In genomic region chr18:45295388-45295787, GRCh38 we compare ENCODE assay signal across 25 cellular contexts.
"Had no signal": no experiment of that assay in that cellular context is flagged by ENCODE, and none has a peak within 500 bp of the region (broad histone marks: within the 10 kb centered on the region; RNA-seq: fewer than 3 reads in every experiment).

No MANE protein-coding gene starts in this region.

- H3K27me3 ChIP-seq: colonic mucosa, esophagus squamous epithelium, gastrocnemius medialis, left lung had no signal

- H3K9me3 ChIP-seq: colonic mucosa, esophagus squamous epithelium, gastrocnemius medialis, heart right ventricle, left lung, lower lobe of right lung, mucosa of descending colon had no signal

- H3K4me3 ChIP-seq: colonic mucosa, esophagus squamous epithelium, gastrocnemius medialis, heart right ventricle, left lung, lower lobe of right lung, mucosa of descending colon had no signal

- FAIRE-seq: endometrium, islet of Langerhans, keratinocyte had no signal

- ATAC-seq: effector memory CD8-positive, alpha-beta T cell; esophagus mucosa; gastrocnemius medialis; heart right ventricle; left cardiac atrium; left lung; left ventricle myocardium superior; lower lobe of right lung; mucosa of descending colon had no signal

- DNase-seq: colonic mucosa; cortex of kidney; effector CD8-positive, alpha-beta T cell; effector memory CD8-positive, alpha-beta T cell; endodermal cell; erythroblast; esophagus squamous epithelium; foreskin fibroblast; foreskin melanocyte; gastrocnemius medialis; glutamatergic neuron; head of caudate nucleus; heart right ventricle; hippocampal formation; left cardiac atrium; left lung; left ventricle myocardium superior; lower lobe of right lung; mesenchymal stem cell; mucosa of descending colon had no signal

- H3K4me1 ChIP-seq: colonic mucosa, esophagus squamous epithelium, gastrocnemius medialis, heart right ventricle, left lung, lower lobe of right lung had no signal

- H3K27ac ChIP-seq: colonic mucosa, epithelial cell of prostate, esophagus squamous epithelium, gastrocnemius medialis, heart right ventricle, left lung, lower lobe of right lung had no signal

- H3K36me3 ChIP-seq: colonic mucosa, esophagus squamous epithelium, gastrocnemius medialis, heart right ventricle, left lung, lower lobe of right lung had no signal
